Comparison of ENCODE assay signal across 3 cellular contexts in genomic region chr3:9820543-9820942, GRCh38.
TF ChIP-seq lines count a peak whose summit lies in the region.

No MANE protein-coding gene starts in this region.

TF ChIP-seq in SK-N-SH treated with all-trans-retinoic acid at 6 μM for 48 hours, 23 proteins besides CTCF, POLR2A, EP300 and RAD21 (continued from another document and continues in another):
- TF ChIP-seq PATZ1 (CRISPR knock-in tag; IDR thresholded peaks at IDR 0.05; ENCODE audit: borderline replicate concordance) (no peak), BACH2 (CRISPR knock-in tag; IDR thresholded peaks at IDR 0.05; ENCODE audit: borderline replicate concordance) (no peak), ISL1 (CRISPR knock-in tag; IDR thresholded peaks at IDR 0.05) (no peak), PPARA (CRISPR knock-in tag; IDR thresholded peaks at IDR 0.05; ENCODE audit: borderline replicate concordance) (no peak), CREB5 (CRISPR knock-in tag; IDR thresholded peaks at IDR 0.05; ENCODE audit: low read depth) (no peak), TSHZ2 (CRISPR knock-in tag; IDR thresholded peaks at IDR 0.05) (no peak), ZNF70 (CRISPR knock-in tag; IDR thresholded peaks at IDR 0.05) (no peak), ZC3H10 (CRISPR knock-in tag; IDR thresholded peaks at IDR 0.05) (no peak), ZNF8 (CRISPR knock-in tag; IDR thresholded peaks at IDR 0.05) (no peak)

TF ChIP-seq in SK-N-SH, 30 proteins besides CTCF, POLR2A, EP300 and RAD21 (continued from another document):
- TF ChIP-seq PBX3 (IDR thresholded peaks at IDR 0.05) (no peak), USF2 (IDR thresholded peaks at IDR 0.05; ENCODE audit: borderline replicate concordance, low read depth, low read length) (no peak), CHD2 (IDR thresholded peaks at IDR 0.05; ENCODE audit: low read length, partially characterized antibody) (no peak), MXI1 (IDR thresholded peaks at IDR 0.05; ENCODE audit: low read depth, low read length) (no peak), RFX5 (IDR thresholded peaks at IDR 0.05; ENCODE audit: low read length) (no peak), MEF2A (IDR thresholded peaks at IDR 0.05; ENCODE audit: borderline replicate concordance, low read depth) (no peak), ZBTB33 (IDR thresholded peaks at IDR 0.05; ENCODE audit: borderline replicate concordance, low read depth) (no peak), EZH2phosphoT487 (IDR thresholded peaks at IDR 0.05; ENCODE audit: borderline replicate concordance, low read depth) (no peak), USF1 (IDR thresholded peaks at IDR 0.05; ENCODE audit: borderline replicate concordance, low read depth) (no peak), REST (IDR thresholded peaks at IDR 0.05; ENCODE audit: low read depth, low read length) (no peak), ELF1 (IDR thresholded peaks at IDR 0.05) (no peak), FOSL2 (IDR thresholded peaks at IDR 0.05; ENCODE audit: borderline replicate concordance, low read depth) (no peak), SMC3 (IDR thresholded peaks at IDR 0.05; ENCODE audit: low read depth, low read length) (no peak), SIN3A (IDR thresholded peaks at IDR 0.05; ENCODE audit: borderline replicate concordance, low read depth, low read length) (no peak), TEAD4 (IDR thresholded peaks at IDR 0.05; ENCODE audit: borderline replicate concordance, insufficient read depth) (no peak), MAX (IDR thresholded peaks at IDR 0.05; ENCODE audit: low read depth) (no peak), TAF1 (IDR thresholded peaks at IDR 0.05; ENCODE audit: borderline replicate concordance, low read depth, low read length) (no peak), RXRA (IDR thresholded peaks at IDR 0.05; ENCODE audit: borderline replicate concordance, low read depth) (no peak), RCOR1 (IDR thresholded peaks at IDR 0.05; ENCODE audit: low read length) (no peak)

TF ChIP-seq in HCT116, 20 proteins besides CTCF, POLR2A, EP300 and RAD21 (continued from another document):
- TF ChIP-seq REST (IDR thresholded peaks at IDR 0.05; ENCODE audit: low read depth) (no peak), EZH2phosphoT487 (IDR thresholded peaks at IDR 0.05; ENCODE audit: borderline replicate concordance) (no peak), EZH2 (IDR thresholded peaks at IDR 0.05) (no peak), ATF3 (IDR thresholded peaks at IDR 0.05) (no peak), SP1 (IDR thresholded peaks at IDR 0.05; ENCODE audit: low read depth) (no peak), ZFX (IDR thresholded peaks at IDR 0.05) (no peak), YY1 (IDR thresholded peaks at IDR 0.05; ENCODE audit: extremely low read depth, insufficient replicate concordance, low read depth, low read length) (no peak), ZNF274 (IDR thresholded peaks at IDR 0.05; ENCODE audit: low read depth, low read length) (no peak), EGR1 (IDR thresholded peaks at IDR 0.05; ENCODE audit: low read depth) (no peak), JUND (IDR thresholded peaks at IDR 0.05) (no peak), SIN3A (IDR thresholded peaks at IDR 0.05; ENCODE audit: low read depth) (no peak), MAX (IDR thresholded peaks at IDR 0.05) (no peak), ZBTB33 (IDR thresholded peaks at IDR 0.05; ENCODE audit: extremely low read depth, insufficient replicate concordance, low read length) (no peak), POLR2AphosphoS5 (IDR thresholded peaks at IDR 0.05; ENCODE audit: low read depth, low read length) (no peak), TCF7L2 (IDR thresholded peaks at IDR 0.05; ENCODE audit: borderline replicate concordance, extremely low read depth, insufficient read depth, insufficient read length) (no peak), ELF1 (IDR thresholded peaks at IDR 0.05; ENCODE audit: borderline replicate concordance, low read depth) (no peak)
